In the genomic region with DNA sequence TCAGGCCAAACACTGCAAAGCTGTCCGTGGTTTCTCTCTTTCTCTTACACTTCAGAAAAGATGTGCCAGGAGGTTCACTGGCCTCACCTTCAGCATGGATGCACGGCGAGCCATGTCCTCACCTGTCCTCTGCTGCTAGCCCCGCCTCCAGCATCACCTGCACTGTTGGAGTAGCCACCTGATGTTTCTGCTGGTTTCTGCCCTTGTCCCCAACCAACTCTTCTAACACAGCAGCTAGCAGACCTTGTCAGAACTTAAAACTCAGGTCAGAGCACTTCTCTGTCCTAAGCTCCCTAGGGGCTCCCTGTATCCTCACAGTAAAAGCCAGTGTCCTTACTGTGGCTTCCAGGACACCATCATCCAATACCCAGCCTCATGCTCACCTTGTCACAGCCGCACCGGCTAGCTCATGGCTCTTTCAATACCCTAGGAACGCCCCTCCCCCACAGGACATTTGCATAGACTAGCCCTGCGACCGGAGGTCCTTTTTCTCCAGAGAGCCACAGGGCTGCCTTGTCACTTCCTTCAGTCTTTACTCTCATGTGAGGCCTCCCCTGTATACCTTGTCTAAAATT, we compare ENCODE assay signal across 9 cellular contexts. TPM values are rescaled to one million over a fixed set of nuclear protein-coding genes. Genes with fewer than 3 reads are reported as not detected.
DNase-seq lines count a peak whose midpoint lies in the region; ATAC-seq, FAIRE-seq and TF ChIP-seq lines count a peak whose summit lies in the region.
"Had no signal": no experiment of that assay in that cellular context is flagged by ENCODE, and none has a peak within 500 bp of the region (broad histone marks: within the 10 kb centered on the region; RNA-seq: fewer than 3 reads in every experiment).

No MANE protein-coding gene starts in this region.

- H3K27me3 ChIP-seq in MM.1S (replicated peaks; ENCODE audit: insufficient read depth, low read length) (no peaks in the 10 kb centered on the region), PC-9 (ENCODE audit: insufficient read depth, low read depth) (no peaks in the 10 kb centered on the region)

- peaks cover 93% of the 10 kb centered on the region for H3K79me2 ChIP-seq in MM.1S (ENCODE audit: low read length)
- H3K79me2 ChIP-seq in PC-9 (ENCODE audit: low read depth): no peaks in the 10 kb centered on the region

- H3K9me3 ChIP-seq in MM.1S (replicated peaks; ENCODE audit: insufficient read depth, low read length) (no peaks in the 10 kb centered on the region), PC-9 (ENCODE audit: insufficient read depth, low read depth) (no peaks in the 10 kb centered on the region)

- H3K36me3 ChIP-seq in MM.1S (replicated peaks; ENCODE audit: insufficient read depth, low read length) (no peaks in the 10 kb centered on the region), PC-9 (ENCODE audit: low read depth) (no peaks in the 10 kb centered on the region)

- H3K9me2 ChIP-seq in MM.1S (replicated peaks; ENCODE audit: insufficient read depth, low read length) (no peaks in the 10 kb centered on the region), PC-9 (ENCODE audit: insufficient read depth) (no peaks in the 10 kb centered on the region)

- intact Hi-C loops in PC-9 (cut with micrococcal nuclease; ENCODE audit: unreplicated experiment): no loop called here

- ATAC-seq in GM18508 (IDR thresholded peaks at IDR 0.05; ENCODE audit: insufficient read depth, unreplicated experiment) (peak; percentile 58), GM21786 (IDR thresholded peaks at IDR 0.05; ENCODE audit: unreplicated experiment) (peak; percentile 66)

- peak overlapping the region; percentile 98 for H3K4me2 ChIP-seq in MM.1S (ENCODE audit: low read depth, low read length)
- H3K4me2 ChIP-seq in PC-9: no peak overlapping the region

- H3K27ac ChIP-seq in MM.1S (ENCODE audit: low read length) (peak overlapping the region; percentile 98), PC-9 (no peak overlapping the region)

- FAIRE-seq in frontal cortex (lab: Jason Lieb, UNC): no peak

- H3K9ac ChIP-seq in MM.1S (ENCODE audit: low read length): peak overlapping the region; percentile 74

- H4K20me1 ChIP-seq in MM.1S (ENCODE audit: insufficient read depth, low read length) (no peaks in the 10 kb centered on the region), PC-9 (ENCODE audit: insufficient read depth) (0 out of 2 replicates have a peak, but pooled peaks cover 5% of the 10 kb centered on the region)

- POLR2A ChIA-PET in PC-9 (lab: Charles Lee; ENCODE audit: unreplicated experiment): no interaction called here

- peak; percentile 96 for DNase-seq in MM.1S
- DNase-seq in iPS DF 19.7 (ENCODE audit: low read depth, low spot score): peak; percentile 82
- no peak for DNase-seq in NCI-H1694 (lab: John Stamatoyannopoulos, UW)
- DNase-seq in frontal cortex (ENCODE audit: low spot score in 2 of 2): no peak
- no peak for DNase-seq in retina
- DNase-seq in PC-9: no peak

- H3F3A ChIP-seq in MM.1S (ENCODE audit: insufficient read depth, low read length) (peaks cover 51% of the 10 kb centered on the region), PC-9 (ENCODE audit: insufficient read depth, low read depth) (no peaks in the 10 kb centered on the region)

- H3K4me1 ChIP-seq in MM.1S (ENCODE audit: low read length): peaks cover 89% of the 10 kb centered on the region
- H3K4me1 ChIP-seq in PC-9 (replicated peaks; ENCODE audit: insufficient read depth): no peaks in the 10 kb centered on the region

- BruUV-seq in PC-9 (replicated peaks; lab: Mats Ljungman, UMichigan): no TSS peak

- peak overlapping the region; percentile 54 for H3K4me3 ChIP-seq in MM.1S (ENCODE audit: low read length)
- H3K4me3 ChIP-seq in PC-9: no peak overlapping the region
- H3K4me3 ChIP-seq: skin epidermis had no signal

- TF ChIP-seq CTCF in MM.1S (IDR thresholded peaks at IDR 0.05; ENCODE audit: low read length): no peak
- no peak for TF ChIP-seq CTCF in PC-9 (conservative IDR thresholded peaks at IDR 0.05)

- H2AFZ ChIP-seq in MM.1S (ENCODE audit: low read length): no peak overlapping the region
- no peak overlapping the region for H2AFZ ChIP-seq in PC-9

- CTCF ChIA-PET in PC-9 (lab: Charles Lee): no interaction called here

RNA-seq across cellular contexts. Expression of a gene that starts 15.2 kb away (rescaled TPM):
- 6.9 TPM for total RNA-seq in frontal cortex
- 5.2 and 7.5 TPM in 2 replicates for total RNA-seq in PC-9 (2021)

RNA-seq across cellular contexts. Expression of a gene that starts 52.3 kb away (rescaled TPM):
- total RNA-seq in frontal cortex (2.0 TPM), PC-9 (2021) (not detected in 2 replicates)

Comparison
In these comparisons a context has a peak if more than half of its experiments do, and no peak if none do; other contexts are left out.
1. DNase-seq: peak in MM.1S (single experiment) and iPS DF 19.7 (single experiment); none in NCI-H1694 (single experiment), frontal cortex (0 of 2), retina (single experiment) and PC-9 (0 of 2).